ENCODE assay signal across 8 cellular contexts in genomic region chr6:152948150-152948768, GRCh38. TPM values are rescaled to one million over a fixed set of nuclear protein-coding genes. Genes with fewer than 3 reads are reported as not detected.
DNase-seq lines count a peak whose midpoint lies in the region; ATAC-seq and TF ChIP-seq lines count a peak whose summit lies in the region.

No MANE protein-coding gene starts in this region.

- DNase-seq in NCI-H510A treated with DMSO at 0.1 percent for 48 hours (lab: John Stamatoyannopoulos, UW) = peak; percentile 24
- DNase-seq in NCI-H510A (lab: John Stamatoyannopoulos, UW) = no peak
- DNase-seq in RPMI8226 = peak; percentile 54
- DNase-seq in epithelial cell of esophagus (ENCODE audit: low read depth) = peak; percentile 55
- no peak for DNase-seq in natural killer cell
- DNase-seq in T1000 (lab: John Stamatoyannopoulos, UW) = no peak

- TF ChIP-seq CTCF in epithelial cell of esophagus (IDR thresholded peaks at IDR 0.05; ENCODE audit: insufficient read depth, low read depth, low read length, missing control alignments) (peak; percentile 57), natural killer cell (IDR thresholded peaks at IDR 0.05) (peak; percentile 53)

- H3K27ac Mint-ChIP-seq in natural killer cell = no peak overlapping the region

- H3K4me3 Mint-ChIP-seq in natural killer cell = no peak overlapping the region

- no peaks in the 10 kb centered on the region for H3K36me3 Mint-ChIP-seq in natural killer cell

- H3K4me1 Mint-ChIP-seq in natural killer cell = peaks cover 8 to 9% of the 10 kb centered on the region in 2 donors

- intact Hi-C loops in natural killer cell (cut with micrococcal nuclease) = loop anchor here (5.0 kb wide), 1 partner anchor 86 kb away; no protein-coding TSS in a partner anchor

- ATAC-seq in GM21423 (IDR thresholded peaks at IDR 0.05; ENCODE audit: unreplicated experiment) = peak; percentile 56
- peak; percentile 70 for ATAC-seq in HG03575 (IDR thresholded peaks at IDR 0.05; ENCODE audit: extremely low read depth, insufficient number of reproducible peaks, low FRiP score, unreplicated experiment)
- ATAC-seq in natural killer cell = peak; percentile 49 to 77 (median 67)

- no peaks in the 10 kb centered on the region for H3K9me3 Mint-ChIP-seq in natural killer cell

- no peak overlapping the region for H3K4me3 ChIP-seq in epithelial cell of esophagus (ENCODE audit: low read length)

- H3K27me3 Mint-ChIP-seq in natural killer cell (ENCODE audit: low read depth in 2 of 2) = peaks cover 22 to 60% of the 10 kb centered on the region in 2 donors

RNA-seq across cellular contexts. Expression of gene FBXO5, which starts 34.6 kb away (rescaled TPM):
- 10 to 100 TPM in 1 of 3 donors, 1 to 10 TPM in 2; 5.9 to 11.2 (median 9.6) TPM for total RNA-seq in natural killer cell

RNA-seq across cellular contexts. Expression of gene MTRF1L, which starts 54.2 kb away (rescaled TPM):
- total RNA-seq in natural killer cell = 10 to 100 TPM; 17.6 to 24.7 (median 21.6) TPM

Comparison
In these comparisons a context has a peak if more than half of its experiments do, and no peak if none do; other contexts are left out.
1. DNase-seq: peak in NCI-H510A treated with DMSO at 0.1 percent for 48 hours (single experiment), RPMI8226 (single experiment) and epithelial cell of esophagus (single experiment); none in NCI-H510A (single experiment), natural killer cell (single experiment) and T1000 (single experiment).
2. Peak in every context shown above with its lines, with median percentiles within 50 percentile points of each other: ATAC-seq.